9 cellular contexts compared by ENCODE assay signal in genomic region chrX:14871767-14872166, GRCh38.
DNase-seq lines count a peak whose midpoint lies in the region; TF ChIP-seq lines count a peak whose summit lies in the region.
"Had no signal": no experiment of that assay in that cellular context is flagged by ENCODE, and none has a peak within 500 bp of the region (broad histone marks: within the 10 kb centered on the region; RNA-seq: fewer than 3 reads in every experiment).

No MANE protein-coding gene starts in this region.

- H3K9me3 ChIP-seq in SU-DHL-6 (ENCODE audit: insufficient read depth, low read length), result no peaks in the 10 kb centered on the region
- H3K9me3 ChIP-seq in iPS-15b (ENCODE audit: control insufficient read depth, insufficient read depth, low read length), result no peaks in the 10 kb centered on the region

- DNase-seq in GM12865 (ENCODE audit: low read depth) (no peak), GDM1 (lab: John Stamatoyannopoulos, UW) (no peak), SW480 (ENCODE audit: low spot score) (no peak), iPS-NIHi7 (ENCODE audit: extremely low spot score) (no peak), NCI-H446 treated with DMSO at 0.1 percent for 48 hours (lab: John Stamatoyannopoulos, UW) (no peak)
- DNase-seq: amygdala had no signal

- H3K4me3 ChIP-seq in ACC112 (ENCODE audit: low read depth, low read length) (peak overlapping the region; percentile 99), GM12865 (ENCODE audit: low read depth, low read length) (peak overlapping the region; percentile 89), SU-DHL-6 (ENCODE audit: insufficient read depth, low read length, poor library complexity, severe bottlenecking) (peak overlapping the region; percentile 85), iPS-15b (ENCODE audit: low read depth, low read length) (peak overlapping the region; percentile 95)

- H3K79me2 ChIP-seq in ACC112 (ENCODE audit: control insufficient read depth, insufficient read depth, low read length, unreplicated experiment), result peaks cover 62% of the 10 kb centered on the region
- peaks cover 75% of the 10 kb centered on the region for H3K79me2 ChIP-seq in SU-DHL-6 (ENCODE audit: insufficient read depth, low read length)

- no peak overlapping the region for H2AFZ ChIP-seq in ACC112 (ENCODE audit: low read length, unreplicated experiment)
- H2AFZ ChIP-seq in SU-DHL-6 (ENCODE audit: low read depth, low read length, severe bottlenecking), result no peak overlapping the region

- TF ChIP-seq CTCF in GM12865 (IDR thresholded peaks at IDR 0.05; ENCODE audit: insufficient read depth, low read depth, low read length, missing control alignments), result no peak
- TF ChIP-seq CTCF in SU-DHL-6 (IDR thresholded peaks at IDR 0.05; ENCODE audit: insufficient read depth, low read length, poor library complexity, severe bottlenecking), result no peak

- H3K27me3 ChIP-seq in ACC112 (ENCODE audit: insufficient read depth, low read length) (no peaks in the 10 kb centered on the region), SU-DHL-6 (ENCODE audit: low read length) (no peaks in the 10 kb centered on the region), iPS-15b (ENCODE audit: control insufficient read depth, insufficient read depth, low read length) (no peaks in the 10 kb centered on the region)

- peak overlapping the region; percentile 69 for H3K4me2 ChIP-seq in SU-DHL-6 (ENCODE audit: low read depth, low read length, poor library complexity, severe bottlenecking)

- H3K36me3 ChIP-seq in ACC112 (ENCODE audit: insufficient read depth, low read length) (peaks cover 29% of the 10 kb centered on the region), SU-DHL-6 (ENCODE audit: low read length) (peaks cover 21% of the 10 kb centered on the region; the same call in 1 of the 2 replicates), iPS-15b (ENCODE audit: control insufficient read depth, insufficient read depth, low read length) (peaks cover 7% of the 10 kb centered on the region)

- no peaks in the 10 kb centered on the region for H4K20me1 ChIP-seq in SU-DHL-6 (ENCODE audit: low read depth, low read length)

- peaks cover 23% of the 10 kb centered on the region for H3K4me1 ChIP-seq in ACC112 (ENCODE audit: control insufficient read depth, insufficient read depth, low read length, unreplicated experiment)
- peaks cover 3% of the 10 kb centered on the region for H3K4me1 ChIP-seq in iPS-15b (ENCODE audit: control insufficient read depth, insufficient read depth, low read length)

- no peaks in the 10 kb centered on the region for H3K9me2 ChIP-seq in SU-DHL-6 (replicated peaks; ENCODE audit: insufficient read depth, low read length)

- H3K27ac ChIP-seq in ACC112 (ENCODE audit: low read depth, low read length), result no peak overlapping the region
- no peak overlapping the region for H3K27ac ChIP-seq in SU-DHL-6 (ENCODE audit: low read depth, low read length)

- H3K9ac ChIP-seq in SU-DHL-6 (ENCODE audit: low read length) (peak overlapping the region; percentile 82), iPS-15b (ENCODE audit: low read depth, low read length) (no peak overlapping the region)

- H3F3A ChIP-seq in SU-DHL-6 (ENCODE audit: insufficient read depth), result no peaks in the 10 kb centered on the region
